Comparison of ENCODE assay signal across 1 cellular context in genomic region chr2:42906115-42906556, GRCh38.
TF ChIP-seq lines count a peak whose summit lies in the region.

No MANE protein-coding gene starts in this region.

TF ChIP-seq in HepG2, 621 proteins besides CTCF, POLR2A, EP300 and RAD21 (continued from another document):
- TF ChIP-seq HOMEZ (CRISPR knock-in tag; IDR thresholded peaks at IDR 0.05; ENCODE audit: low read depth): no peak
- no peak for TF ChIP-seq ZNF367 (CRISPR knock-in tag; IDR thresholded peaks at IDR 0.05; ENCODE audit: borderline replicate concordance)
- TF ChIP-seq, protein P1, sequence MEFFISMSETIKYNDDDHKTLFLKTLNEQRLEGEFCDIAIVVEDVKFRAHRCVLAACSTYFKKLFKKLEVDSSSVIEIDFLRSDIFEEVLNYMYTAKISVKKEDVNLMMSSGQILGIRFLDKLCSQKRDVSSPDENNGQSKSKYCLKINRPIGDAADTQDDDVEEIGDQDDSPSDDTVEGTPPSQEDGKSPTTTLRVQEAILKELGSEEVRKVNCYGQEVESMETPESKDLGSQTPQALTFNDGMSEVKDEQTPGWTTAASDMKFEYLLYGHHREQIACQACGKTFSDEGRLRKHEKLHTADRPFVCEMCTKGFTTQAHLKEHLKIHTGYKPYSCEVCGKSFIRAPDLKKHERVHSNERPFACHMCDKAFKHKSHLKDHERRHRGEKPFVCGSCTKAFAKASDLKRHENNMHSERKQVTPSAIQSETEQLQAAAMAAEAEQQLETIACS (CRISPR knock-in tag; IDR thresholded peaks at IDR 0.05): no peak
- no peak for TF ChIP-seq ZNF660 (CRISPR knock-in tag; IDR thresholded peaks at IDR 0.05; ENCODE audit: borderline replicate concordance, low read depth)
- TF ChIP-seq ZNF460 (CRISPR knock-in tag; IDR thresholded peaks at IDR 0.05; ENCODE audit: borderline replicate concordance): no peak
- TF ChIP-seq HDAC2 (CRISPR knock-in tag; IDR thresholded peaks at IDR 0.05): no peak
- TF ChIP-seq, protein P2, sequence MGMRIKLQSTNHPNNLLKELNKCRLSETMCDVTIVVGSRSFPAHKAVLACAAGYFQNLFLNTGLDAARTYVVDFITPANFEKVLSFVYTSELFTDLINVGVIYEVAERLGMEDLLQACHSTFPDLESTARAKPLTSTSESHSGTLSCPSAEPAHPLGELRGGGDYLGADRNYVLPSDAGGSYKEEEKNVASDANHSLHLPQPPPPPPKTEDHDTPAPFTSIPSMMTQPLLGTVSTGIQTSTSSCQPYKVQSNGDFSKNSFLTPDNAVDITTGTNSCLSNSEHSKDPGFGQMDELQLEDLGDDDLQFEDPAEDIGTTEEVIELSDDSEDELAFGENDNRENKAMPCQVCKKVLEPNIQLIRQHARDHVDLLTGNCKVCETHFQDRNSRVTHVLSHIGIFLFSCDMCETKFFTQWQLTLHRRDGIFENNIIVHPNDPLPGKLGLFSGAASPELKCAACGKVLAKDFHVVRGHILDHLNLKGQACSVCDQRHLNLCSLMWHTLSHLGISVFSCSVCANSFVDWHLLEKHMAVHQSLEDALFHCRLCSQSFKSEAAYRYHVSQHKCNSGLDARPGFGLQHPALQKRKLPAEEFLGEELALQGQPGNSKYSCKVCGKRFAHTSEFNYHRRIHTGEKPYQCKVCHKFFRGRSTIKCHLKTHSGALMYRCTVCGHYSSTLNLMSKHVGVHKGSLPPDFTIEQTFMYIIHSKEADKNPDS (CRISPR knock-in tag; IDR thresholded peaks at IDR 0.05): no peak
- TF ChIP-seq ATF7 (IDR thresholded peaks at IDR 0.05): no peak
- TF ChIP-seq ATF7 (CRISPR knock-in tag; IDR thresholded peaks at IDR 0.05): no peak
- no peak for TF ChIP-seq ZBTB20 (CRISPR knock-in tag; IDR thresholded peaks at IDR 0.05; ENCODE audit: borderline replicate concordance, low read depth)
- TF ChIP-seq ESRRA (CRISPR knock-in tag; IDR thresholded peaks at IDR 0.05; ENCODE audit: low read depth): no peak
- TF ChIP-seq ZNF512B (CRISPR knock-in tag; IDR thresholded peaks at IDR 0.05; ENCODE audit: borderline replicate concordance): no peak
- peak; percentile 22; the same call in 1 of the 2 replicates for TF ChIP-seq ZMYM4 (CRISPR knock-in tag; IDR thresholded peaks at IDR 0.05)
